Comparison of ENCODE assay signal across 8 cellular contexts in genomic region chr2:231708050-231708772, GRCh38. TPM values are rescaled to one million over a fixed set of nuclear protein-coding genes. Genes with fewer than 3 reads are reported as not detected.
A peak's percentile ranks its signal among the peaks of the same experiment; 100 is the strongest.
DNase-seq lines count a peak whose midpoint lies in the region; ATAC-seq and TF ChIP-seq lines count a peak whose summit lies in the region.

PTMA (plus strand) TSS chr2:231708525; CDS start chr2:231708707, 182 bp downstream.

- H3K4me1 Mint-ChIP-seq in activated B cell treated with CpG ODN at 0.5 μM for 24 hours (peaks cover 45% of the 10 kb centered on the region), immature natural killer cell (peaks cover 27 to 37% of the 10 kb centered on the region in 2 donors)

- H3K27me3 Mint-ChIP-seq in activated B cell treated with CpG ODN at 0.5 μM for 24 hours = no peaks in the 10 kb centered on the region
- H3K27me3 Mint-ChIP-seq in immature natural killer cell (ENCODE audit: low read depth in 3 of 3) = peaks cover 58 to 64% (median 59%) of the 10 kb centered on the region in 3 donors

- H3K9me3 Mint-ChIP-seq in activated B cell treated with CpG ODN at 0.5 μM for 24 hours (no peaks in the 10 kb centered on the region), immature natural killer cell (peaks cover 0 to 3% (median 0%) of the 10 kb centered on the region in 6 donors)

- TF ChIP-seq POLR2A in GM18951 (IDR thresholded peaks at IDR 0.05; ENCODE audit: extremely low read depth, insufficient read depth, insufficient read length) (peak; percentile 99), spleen (IDR thresholded peaks at IDR 0.05) (peak; percentile 95 to 97 (median 97))

- DNase-seq in AG04450 (ENCODE audit: low read depth, low spot score) (peak; percentile 100), NCI-H345 (lab: John Stamatoyannopoulos, UW) (peak; percentile 99), activated B cell treated with CpG ODN at 0.5 μM for 24 hours (peak; percentile 99), caudate nucleus (lab: John Stamatoyannopoulos, UW) (peak; percentile 81 to 100 (median 99)), immature natural killer cell (peak; percentile 100), spleen (peak; percentile 100)

- H3K4me1 ChIP-seq in spleen = peaks cover 24 to 67% (median 41%) of the 10 kb centered on the region in 6 donors

- CTCF ChIA-PET in AG04450 (lab: Charles Lee) (interaction anchor here (0.9 to 2.3 kb wide), 2 partner anchors 20 to 32 kb away, joined by 3 to 26 read pairs; no protein-coding TSS in a partner anchor), activated B cell treated with CpG ODN at 0.5 μM for 24 hours (lab: Charles Lee) (interaction anchor here (1.3 to 4.6 kb wide), 7 partner anchors 22 to 96 kb away, joined by 3 to 28 read pairs (median 20); no protein-coding TSS in a partner anchor)

- in situ Hi-C loops in GM18951 (cut with MboI; ENCODE audit: low sequenced_read_pairs, unreplicated experiment) = no loop called here

- POLR2A ChIA-PET in AG04450 (lab: Yijun Ruan, JAX) (interaction anchor here (0.7 to 3.5 kb wide), 29 partner anchors 9 to 244 kb away, joined by 3 to 51 read pairs (median 5); partner anchors contain the start of genes NCL and PDE6D), activated B cell treated with CpG ODN at 0.5 μM for 24 hours (lab: Charles Lee) (interaction anchor here (0.6 to 12.2 kb wide), 25 partner anchors 8 to 843 kb away, joined by 3 to 717 read pairs (median 5); partner anchors contain the start of genes COPS7B, NCL and PDE6D)

- H3K4me3 ChIP-seq in AG04450 (ENCODE audit: low read depth, low read length) (peak within 1 kb of the TSS; percentile 80), spleen (peak within 1 kb of the TSS; percentile 74 to 96 (median 90))

- ATAC-seq in HG03196 (IDR thresholded peaks at IDR 0.05; ENCODE audit: unreplicated experiment) (peak; percentile 62), activated B cell treated with CpG ODN at 0.5 μM for 24 hours (ENCODE audit: low read depth) (peak; percentile 64)

- intact Hi-C loops in activated B cell treated with CpG ODN at 0.5 μM for 24 hours (cut with micrococcal nuclease) (loop anchor here (1.0 kb wide), 6 partner anchors 27 to 244 kb away; partner anchors contain the start of gene NCL), spleen (cut with DNase I; ENCODE audit: low total_unique reads) (no loop called here)

- peak within 1 kb of the TSS; percentile 98 for H3K4me3 Mint-ChIP-seq in activated B cell treated with CpG ODN at 0.5 μM for 24 hours
- peak within 1 kb of the TSS; percentile 99 for H3K4me3 Mint-ChIP-seq in immature natural killer cell

- H3K27ac ChIP-seq in AG04450 (ENCODE audit: low read depth, low read length) = peak within 1 kb of the TSS; percentile 98
- H3K27ac ChIP-seq in caudate nucleus (ENCODE audit: low read depth, low read length) = peak within 1 kb of the TSS; percentile 100
- H3K27ac ChIP-seq in spleen = peak within 1 kb of the TSS; percentile 94 to 100 (median 100)

- no peak for TF ChIP-seq CTCF in AG04450 (IDR thresholded peaks at IDR 0.05; ENCODE audit: low read depth, low read length)
- TF ChIP-seq CTCF in activated B cell treated with CpG ODN at 0.5 μM for 24 hours (IDR thresholded peaks at IDR 0.05) = no peak
- TF ChIP-seq CTCF in spleen (IDR thresholded peaks at IDR 0.05 in 8 of 11, conservative IDR thresholded peaks at IDR 0.05 in 3 of 11) = peak in 3 of 11 experiments; percentile 13 to 52 (median 37)

- peaks cover 41% of the 10 kb centered on the region for H3K36me3 Mint-ChIP-seq in activated B cell treated with CpG ODN at 0.5 μM for 24 hours (ENCODE audit: low read depth)
- H3K36me3 Mint-ChIP-seq in immature natural killer cell = peaks cover 5 to 18% (median 17%) of the 10 kb centered on the region in 3 donors

- peaks cover 0 to 27% (median 15%) of the 10 kb centered on the region in 6 donors for H3K36me3 ChIP-seq in spleen

- H3K9me3 ChIP-seq in AG04450 (ENCODE audit: control insufficient read depth, insufficient read depth, low read length) (peaks cover 14% of the 10 kb centered on the region), spleen (no peaks in the 10 kb centered on the region)

- H3K27me3 ChIP-seq in AG04450 (ENCODE audit: control insufficient read depth, insufficient read depth, low read length) (no peaks in the 10 kb centered on the region), spleen (replicated peaks in 1 of 7) (no peaks in the 10 kb centered on the region)

- H3K27ac Mint-ChIP-seq in activated B cell treated with CpG ODN at 0.5 μM for 24 hours = peak within 1 kb of the TSS; percentile 100
- H3K27ac Mint-ChIP-seq in immature natural killer cell = peak within 1 kb of the TSS; percentile 99 to 100 (median 100)

- WGBS in spleen, 5 donors = 0 to 1% (median 0%) methylated on average over 9 to 83 of the region's 83 CpGs

RNA-seq across cellular contexts. Expression of gene PTMA, which starts in this region (rescaled TPM):
- polyA plus RNA-seq in AG04450 (2011; rRNA removed) (505 and 681 TPM in 2 replicates), immature natural killer cell (1,000 to 10,000 TPM in 2 of 3 donors, 100 to 1,000 TPM in 1; 953 to 2,361 (median 1,987) TPM), spleen (1,000 to 10,000 TPM; 1,653 to 2,114 (median 1,725) TPM)
- polyA minus RNA-seq in AG04450 (2011; rRNA and poly(A)+ RNA removed) = 227 and 297 TPM in 2 replicates
- total RNA-seq in activated B cell treated with CpG ODN at 0.5 μM for 24 hours (1,531 and 1,680 TPM in 2 replicates), spleen (100 to 1,000 TPM; 509 to 901 (median 767) TPM)

Comparison
In these comparisons a context has a peak if more than half of its experiments do, and no peak if none do; other contexts are left out.
1. Peak in every context shown above with its lines: DNase-seq, ATAC-seq, H3K4me3 ChIP-seq and H3K27ac ChIP-seq.